In the genomic region with DNA sequence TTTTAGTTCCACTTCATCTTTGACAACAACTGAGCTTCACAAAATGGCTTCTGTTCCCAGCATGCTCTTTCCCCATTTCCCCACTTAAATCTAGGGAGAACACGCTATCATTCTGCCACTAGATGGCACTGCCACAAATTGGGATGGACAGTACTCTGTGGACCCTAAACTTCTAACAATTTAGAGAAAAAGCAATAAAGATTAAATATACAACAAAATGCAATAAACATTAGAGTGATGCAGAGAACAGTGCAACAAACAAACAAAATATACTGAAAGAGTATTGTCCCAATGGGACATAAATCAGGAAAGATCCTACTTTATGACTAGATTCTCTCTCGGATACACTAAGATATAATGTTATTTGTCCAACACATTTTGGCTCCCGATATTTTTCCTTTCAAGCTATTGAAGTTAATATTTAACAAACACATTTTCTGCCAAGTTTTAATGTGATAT, we compare ENCODE assay signal across 8 cellular contexts.
DNase-seq lines count a peak whose midpoint lies in the region; ATAC-seq and TF ChIP-seq lines count a peak whose summit lies in the region.

No MANE protein-coding gene starts in this region.

- H3K27me3 Mint-ChIP-seq in Caco-2 (ENCODE audit: insufficient read depth, unreplicated experiment), result peaks cover 3% of the 10 kb centered on the region
- no peaks in the 10 kb centered on the region for H3K27me3 Mint-ChIP-seq in activated CD4-positive, alpha-beta T cell treated with anti-CD3 and anti-CD28 coated beads, Interleukin-2, amount 10 ng/mL, durations not matched to agents 7 days and 5 days

- H3K36me3 ChIP-seq in Caco-2 (ENCODE audit: control insufficient read depth, insufficient read depth, low read length), result no peaks in the 10 kb centered on the region

- no peaks in the 10 kb centered on the region for H3K4me1 ChIP-seq in Caco-2

- no peaks in the 10 kb centered on the region for H3K27me3 ChIP-seq in Caco-2 (replicated peaks; ENCODE audit: control insufficient read depth, insufficient read depth, low read length)

- no peaks in the 10 kb centered on the region for H3K9me3 ChIP-seq in Caco-2

- POLR2A ChIA-PET in Caco-2 (lab: Charles Lee), result no interaction called here
- POLR2A ChIA-PET in activated CD4-positive, alpha-beta T cell treated with anti-CD3 and anti-CD28 coated beads, Interleukin-2, amount 10 ng/mL, durations not matched to agents 7 days and 5 days (lab: Charles Lee), result no interaction called here

- H3K27ac Mint-ChIP-seq in Caco-2 (ENCODE audit: unreplicated experiment), result no peak overlapping the region
- no peak overlapping the region for H3K27ac Mint-ChIP-seq in activated CD4-positive, alpha-beta T cell treated with anti-CD3 and anti-CD28 coated beads, Interleukin-2, amount 10 ng/mL, durations not matched to agents 7 days and 5 days

- CTCF ChIA-PET in Caco-2 (lab: Charles Lee), result interaction anchor here (0.6 to 1.0 kb wide), 5 partner anchors 20 to 127 kb away, joined by 3 to 7 read pairs (median 3); no protein-coding TSS in a partner anchor
- CTCF ChIA-PET in activated CD4-positive, alpha-beta T cell treated with anti-CD3 and anti-CD28 coated beads, Interleukin-2, amount 10 ng/mL, durations not matched to agents 7 days and 5 days (lab: Charles Lee), result interaction anchor here (1.0 kb wide), 1 partner anchor 11 kb away, joined by 3 read pairs; no protein-coding TSS in a partner anchor

- intact Hi-C loops in Caco-2 (cut with micrococcal nuclease; ENCODE audit: unreplicated experiment), result loop anchor here (1.0 kb wide), 1 partner anchor 116 kb away; no protein-coding TSS in a partner anchor

- BruUV-seq in Caco-2 (replicated peaks; lab: Mats Ljungman, UMichigan), result no TSS peak

- H3K4me1 Mint-ChIP-seq in Caco-2 (ENCODE audit: low read depth, unreplicated experiment), result no peaks in the 10 kb centered on the region
- peaks cover 2% of the 10 kb centered on the region for H3K4me1 Mint-ChIP-seq in activated CD4-positive, alpha-beta T cell treated with anti-CD3 and anti-CD28 coated beads, Interleukin-2, amount 10 ng/mL, durations not matched to agents 7 days and 5 days

- H3K4me3 Mint-ChIP-seq in Caco-2 (ENCODE audit: unreplicated experiment), result no peak overlapping the region
- no peak overlapping the region for H3K4me3 Mint-ChIP-seq in activated CD4-positive, alpha-beta T cell treated with anti-CD3 and anti-CD28 coated beads, Interleukin-2, amount 10 ng/mL, durations not matched to agents 7 days and 5 days

- no peaks in the 10 kb centered on the region for H3K36me3 Mint-ChIP-seq in Caco-2 (ENCODE audit: insufficient read depth, unreplicated experiment)
- H3K36me3 Mint-ChIP-seq in activated CD4-positive, alpha-beta T cell treated with anti-CD3 and anti-CD28 coated beads, Interleukin-2, amount 10 ng/mL, durations not matched to agents 7 days and 5 days (ENCODE audit: low read depth), result no peaks in the 10 kb centered on the region

- peak; percentile 63 for ATAC-seq in GM18867 (IDR thresholded peaks at IDR 0.05; ENCODE audit: unreplicated experiment)
- ATAC-seq in HG03280 (IDR thresholded peaks at IDR 0.05; ENCODE audit: unreplicated experiment), result no peak

- peak; percentile 38 to 45 for DNase-seq in Caco-2
- DNase-seq in activated CD4-positive, alpha-beta T cell treated with anti-CD3 and anti-CD28 coated beads, Interleukin-2, amount 10 ng/mL, durations not matched to agents 7 days and 5 days, result peak; percentile 15
- DNase-seq in glomerular visceral epithelial cell (ENCODE audit: extremely low spot score), result peak; percentile 71
- DNase-seq in stimulated activated CD4-positive, alpha-beta T cell treated with anti-CD3 and anti-CD28 coated beads, Interleukin-15, amount 100 ng/mL, for 48 hours (ENCODE audit: low read depth in 2 of 2), result peak; percentile 4 to 34
- DNase-seq in ureter (ENCODE audit: low spot score), result no peak

- no peak overlapping the region for H3K4me3 ChIP-seq in Caco-2 (ENCODE audit: low read depth, low read length)

- peak; percentile 38 to 51 for TF ChIP-seq CTCF in Caco-2 (IDR thresholded peaks at IDR 0.05; ENCODE audit: insufficient read depth in 1 of 2, low read depth in 1 of 2, low read length in 1 of 2, severe bottlenecking in 1 of 2, unreplicated experiment in 1 of 2)
- peak; percentile 75 for TF ChIP-seq CTCF in LNCAP (IDR thresholded peaks at IDR 0.05)

- no peaks in the 10 kb centered on the region for H3K9me3 Mint-ChIP-seq in Caco-2 (ENCODE audit: unreplicated experiment)
- H3K9me3 Mint-ChIP-seq in activated CD4-positive, alpha-beta T cell treated with anti-CD3 and anti-CD28 coated beads, Interleukin-2, amount 10 ng/mL, durations not matched to agents 7 days and 5 days, result no peaks in the 10 kb centered on the region
